7 cellular contexts compared by ENCODE assay signal in genomic region chr11:690244-690643, GRCh38. TPM values are rescaled to one million over a fixed set of nuclear protein-coding genes. Genes with fewer than 3 reads are reported as not detected.
"Had no signal": no experiment of that assay in that cellular context is flagged by ENCODE, and none has a peak within 500 bp of the region (broad histone marks: within the 10 kb centered on the region; RNA-seq: fewer than 3 reads in every experiment).

No MANE protein-coding gene starts in this region.

RNA-seq across cellular contexts. Expression of gene DRD4, which starts 53.2 kb away (rescaled TPM):
- total RNA-seq: epithelial cell of proximal tubule, foreskin keratinocyte, hepatocyte, liver had no signal
- polyA plus RNA-seq: endothelial cell of umbilical vein, fibroblast of lung, liver, neural cell had no signal
